Comparison of ENCODE assay signal across 16 cellular contexts in genomic region chr13:31767175-31767900, GRCh38. TPM values are rescaled to one million over a fixed set of nuclear protein-coding genes. Genes with fewer than 3 reads are reported as not detected.
DNase-seq lines count a peak whose midpoint lies in the region; ATAC-seq and TF ChIP-seq lines count a peak whose summit lies in the region.
"Had no signal": no experiment of that assay in that cellular context is flagged by ENCODE, and none has a peak within 500 bp of the region (broad histone marks: within the 10 kb centered on the region; RNA-seq: fewer than 3 reads in every experiment).

No MANE protein-coding gene starts in this region.

- no peak overlapping the region for H3K4me3 ChIP-seq in fibroblast of lung (replicated peaks in 1 of 4; ENCODE audit: control extremely low read depth in 1 of 4, insufficient read depth in 1 of 4, low read depth in 3 of 4, low read length in 4 of 4)
- no peak overlapping the region for H3K4me3 ChIP-seq in skeletal muscle cell (ENCODE audit: low read depth, low read length)
- no peak overlapping the region for H3K4me3 ChIP-seq in right cardiac atrium (ENCODE audit: low read length)
- H3K4me3 ChIP-seq: SK-N-MC, stomach had no signal

- H3K27me3 ChIP-seq in fibroblast of lung (ENCODE audit: control insufficient read depth, insufficient read depth, low read length): no peaks in the 10 kb centered on the region
- H3K27me3 ChIP-seq in right cardiac atrium (ENCODE audit: control insufficient read depth, insufficient read depth): no peaks in the 10 kb centered on the region
- H3K27me3 ChIP-seq: stomach had no signal

- H3K27ac ChIP-seq in fibroblast of lung (ENCODE audit: insufficient read depth, low read length) (peak overlapping the region; percentile 8), right cardiac atrium (ENCODE audit: low read length) (no peak overlapping the region)
- H3K27ac ChIP-seq: SK-N-MC, stomach had no signal

- DNase-seq in GM04503 (ENCODE audit: low read depth): peak; percentile 86
- DNase-seq in SW 1271 (lab: John Stamatoyannopoulos, UW): peak; percentile 17 to 41
- DNase-seq in fibroblast of lung (ENCODE audit: low read depth in 2 of 2): peak; percentile 62 to 98
- peak; percentile 97 for DNase-seq in skeletal muscle cell (ENCODE audit: low read depth)
- DNase-seq in ecto neural progenitor cell (ENCODE audit: low spot score): no peak
- no peak for DNase-seq in right cardiac atrium
- DNase-seq: activated naive CD8-positive, alpha-beta T cell treated with anti-CD3 and anti-CD28 coated beads, Interleukin-2, amount 50 U/mL, for 24 hours; activated T-cell treated with anti-CD3 and anti-CD28 coated beads, Interleukin-2, amount 50 U/mL, for 1 hour; effector memory CD4-positive, alpha-beta T cell; NCI-H748 treated with DMSO at 0.1 percent for 48 hours; stomach had no signal

- H3K4me2 ChIP-seq in fibroblast of lung (ENCODE audit: extremely low read depth, insufficient read depth, low read length): peak overlapping the region; percentile 26

- intact Hi-C loops in right cardiac atrium (cut with DNase I): no loop called here

- H3K9ac ChIP-seq in fibroblast of lung (ENCODE audit: insufficient read depth, low read length): no peak overlapping the region

- no peak for TF ChIP-seq CTCF in fibroblast of lung (conservative IDR thresholded peaks at IDR 0.05 in 1 of 2, IDR thresholded peaks at IDR 0.05 in 1 of 2; ENCODE audit: low read depth in 1 of 2, low read length in 2 of 2)

- WGBS in right cardiac atrium: 67% methylated on average over 4 of the region's 4 CpGs

- H3K4me1 ChIP-seq in fibroblast of lung (ENCODE audit: control insufficient read depth, extremely low read depth, insufficient read depth, low read length): peaks cover 10% of the 10 kb centered on the region
- no peaks in the 10 kb centered on the region for H3K4me1 ChIP-seq in right cardiac atrium (ENCODE audit: control insufficient read depth, insufficient read depth, low read length)
- H3K4me1 ChIP-seq: stomach had no signal

- H3K79me2 ChIP-seq in fibroblast of lung (ENCODE audit: control insufficient read depth, insufficient read depth, low read length): no peaks in the 10 kb centered on the region

- H3K9me3 ChIP-seq in fibroblast of lung (ENCODE audit: control insufficient read depth, insufficient read depth, low read depth, low read length) (no peaks in the 10 kb centered on the region), right cardiac atrium (ENCODE audit: control insufficient read depth, low read length) (no peaks in the 10 kb centered on the region)
- H3K9me3 ChIP-seq: stomach had no signal

- H4K20me1 ChIP-seq in fibroblast of lung (ENCODE audit: control insufficient read depth, extremely low read depth, insufficient read depth, low read length): no peaks in the 10 kb centered on the region

- H3K36me3 ChIP-seq in fibroblast of lung (ENCODE audit: control insufficient read depth, insufficient read depth, low read length): no peaks in the 10 kb centered on the region
- H3K36me3 ChIP-seq: stomach had no signal

- H2AFZ ChIP-seq in fibroblast of lung (ENCODE audit: low read length): no peak overlapping the region

- ATAC-seq in HG03520 (IDR thresholded peaks at IDR 0.05; ENCODE audit: unreplicated experiment): no peak
- ATAC-seq in right cardiac atrium: no peak
- ATAC-seq in HG03469 (IDR thresholded peaks at IDR 0.05; ENCODE audit: unreplicated experiment): no peak
- ATAC-seq: activated CD4-positive, CD25-positive, alpha-beta regulatory T cell treated with anti-CD3 and anti-CD28 coated beads, Interleukin-2, amount 50 U/mL, for 24 hours; activated naive CD8-positive, alpha-beta T cell treated with anti-CD3 and anti-CD28 coated beads, Interleukin-2, amount 50 U/mL, for 24 hours had no signal

RNA-seq across cellular contexts. Expression of gene RXFP2, which starts 28.0 kb away (rescaled TPM):
- total RNA-seq in fibroblast of lung: not detected in 2 replicates
- polyA plus RNA-seq in fibroblast of lung: not detected in 2 replicates
- polyA plus RNA-seq in fibroblast of lung (2012): not detected in 2 replicates
- not detected in 2 replicates for polyA minus RNA-seq in fibroblast of lung (ENCODE audit: low replicate concordance)
- total RNA-seq in right cardiac atrium: not detected
- not detected for polyA plus RNA-seq in right cardiac atrium
- total RNA-seq: pulmonary artery endothelial cell, stomach had no signal
- polyA plus RNA-seq: stomach had no signal

Comparison
In these comparisons a context has a peak if more than half of its experiments do, and no peak if none do; other contexts are left out.
1. DNase-seq: peak in GM04503 (single experiment), SW 1271 (2 of 2), fibroblast of lung (2 of 2) and skeletal muscle cell (single experiment); none in ecto neural progenitor cell (single experiment) and right cardiac atrium (0 of 3).